Comparison of ENCODE assay signal across 34 cellular contexts in genomic region chr9:130917171-130917960, GRCh38. TPM values are rescaled to one million over a fixed set of nuclear protein-coding genes. Genes with fewer than 3 reads are reported as not detected.
"Had no signal": no experiment of that assay in that cellular context is flagged by ENCODE, and none has a peak within 500 bp of the region (broad histone marks: within the 10 kb centered on the region; RNA-seq: fewer than 3 reads in every experiment).

No MANE protein-coding gene starts in this region.

- H3K4me3 ChIP-seq: adrenal gland, PC-9 had no signal

- H3K36me3 Mint-ChIP-seq: activated CD4-positive, alpha-beta memory T cell treated with anti-CD3 and anti-CD28 coated beads for 36 hours; activated naive CD4-positive, alpha-beta T cell treated with anti-CD3 and anti-CD28 coated beads, Interleukin-2, amount 50 U/mL, for 72 hours; brain had no signal

- H3K27me3 ChIP-seq: adrenal gland had no signal

- H3K4me2 ChIP-seq: PC-9 had no signal

- ATAC-seq: activated naive CD4-positive, alpha-beta T cell treated with anti-CD3 and anti-CD28 coated beads, Interleukin-2, amount 50 U/mL, for 72 hours; activated T-cell treated with anti-CD3 and anti-CD28 coated beads, Interleukin-2, amount 50 U/mL, for 4 hours had no signal

- H3K4me3 Mint-ChIP-seq: activated B cell treated with CpG ODN at 0.5 μM for 24 hours; activated CD4-positive, alpha-beta memory T cell treated with anti-CD3 and anti-CD28 coated beads for 36 hours; activated naive CD4-positive, alpha-beta T cell treated with anti-CD3 and anti-CD28 coated beads for 36 hours; activated T-cell treated with anti-CD3 and anti-CD28 coated beads, Interleukin-2, amount 50 U/mL, for 4 hours; activated T-helper 1 cell treated with anti-CD3 and anti-CD28 coated beads, Interleukin-12 subunit alpha, Interleukin-12 subunit beta, Interleukin-2, Interleukin-4 antibody, amounts not matched to agents 30 ng/mL and 10 ng/mL and 1 ng/mL, durations not matched to agents 14 hours and 24 hours and 36 hours; brain had no signal

- FAIRE-seq: bronchial epithelial cell, RCC 7860 had no signal

- DNase-seq: activated B cell treated with CpG ODN at 0.5 μM for 24 hours; activated CD4-positive, alpha-beta memory T cell treated with anti-CD3 and anti-CD28 coated beads for 36 hours; activated CD4-positive, alpha-beta T cell treated with anti-CD3 and anti-CD28 coated beads for 4 hours; activated CD4-positive, alpha-beta T cell treated with anti-CD3 and anti-CD28 coated beads, Interleukin-2, amount 50 U/mL, for 1 hour; activated CD4-positive, CD25-positive, alpha-beta regulatory T cell treated with anti-CD3 and anti-CD28 coated beads, Interleukin-2, amount 50 U/mL, for 72 hours; activated CD8-positive, alpha-beta memory T cell treated with anti-CD3 and anti-CD28 coated beads, Interleukin-2, amount 50 U/mL, for 4 hours; activated gamma-delta T cell treated with Interleukin-2 at 50 U/mL for 16 hours; activated naive CD4-positive, alpha-beta T cell treated with anti-CD3 and anti-CD28 coated beads for 36 hours; activated T-cell treated with anti-CD3 and anti-CD28 coated beads for 4 hours; activated T-cell treated with anti-CD3 and anti-CD28 coated beads, Interleukin-2, amount 50 U/mL, for 4 hours; adrenal gland; Karpas-422; MM.1S; NCI-H1092; NCI-H1436 treated with DMSO at 0.1 percent for 48 hours; NCI-H1694 treated with DMSO at 0.1 percent for 48 hours; NCI-H2029; NCI-H510A; NCI-H526; NCI-H748 treated with DMSO at 0.1 percent for 48 hours; NK-92 treated with Interleukin-12 subunit alpha and Interleukin-12 subunit beta, amount 100 ng/mL, for 24 hours; PC-9; Right ventricle myocardium superior; SW 1271; T-helper 1 cell; T-helper 2 cell; T-helper 9 cell had no signal

- H3K4me1 ChIP-seq: adrenal gland had no signal

- H2AFZ ChIP-seq: PC-9 had no signal

- H3K27ac Mint-ChIP-seq: activated B cell treated with CpG ODN at 0.5 μM for 24 hours; activated CD4-positive, alpha-beta memory T cell treated with anti-CD3 and anti-CD28 coated beads for 36 hours; activated naive CD4-positive, alpha-beta T cell treated with anti-CD3 and anti-CD28 coated beads for 36 hours; activated naive CD4-positive, alpha-beta T cell treated with anti-CD3 and anti-CD28 coated beads, Interleukin-2, amount 50 U/mL, for 72 hours; activated T-helper 1 cell treated with anti-CD3 and anti-CD28 coated beads, Interleukin-12 subunit alpha, Interleukin-12 subunit beta, Interleukin-2, Interleukin-4 antibody, amounts not matched to agents 30 ng/mL and 10 ng/mL and 1 ng/mL, durations not matched to agents 14 hours and 24 hours and 36 hours had no signal

- H3K36me3 ChIP-seq: adrenal gland had no signal

- H3K4me1 Mint-ChIP-seq: activated B cell treated with CpG ODN at 0.5 μM for 24 hours had no signal

- H3K9me3 Mint-ChIP-seq: activated B cell treated with CpG ODN at 0.5 μM for 24 hours; activated CD4-positive, alpha-beta memory T cell treated with anti-CD3 and anti-CD28 coated beads for 36 hours; activated naive CD4-positive, alpha-beta T cell treated with anti-CD3 and anti-CD28 coated beads for 36 hours; activated naive CD4-positive, alpha-beta T cell treated with anti-CD3 and anti-CD28 coated beads, Interleukin-2, amount 50 U/mL, for 72 hours; activated T-cell treated with anti-CD3 and anti-CD28 coated beads, Interleukin-2, amount 50 U/mL, for 4 hours; activated T-helper 1 cell treated with anti-CD3 and anti-CD28 coated beads, Interleukin-12 subunit alpha, Interleukin-12 subunit beta, Interleukin-2, Interleukin-4 antibody, amounts not matched to agents 30 ng/mL and 10 ng/mL and 1 ng/mL, durations not matched to agents 14 hours and 24 hours and 36 hours had no signal

- H3K9me3 ChIP-seq: adrenal gland had no signal

- H3K27ac ChIP-seq: adrenal gland, PC-9, VCaP had no signal

RNA-seq across cellular contexts. Expression of gene QRFP, which starts 20.8 kb away (rescaled TPM):
- total RNA-seq: activated B cell treated with CpG ODN at 0.5 μM for 24 hours; activated CD4-positive, alpha-beta memory T cell treated with anti-CD3 and anti-CD28 coated beads for 36 hours; activated naive CD4-positive, alpha-beta T cell treated with anti-CD3 and anti-CD28 coated beads for 36 hours; activated naive CD4-positive, alpha-beta T cell treated with anti-CD3 and anti-CD28 coated beads, Interleukin-2, amount 50 U/mL, for 72 hours; activated T-cell treated with anti-CD3 and anti-CD28 coated beads, Interleukin-2, amount 50 U/mL, for 4 hours; activated T-helper 1 cell treated with anti-CD3 and anti-CD28 coated beads, Interleukin-12 subunit alpha, Interleukin-12 subunit beta, Interleukin-2, Interleukin-4 antibody, amounts not matched to agents 30 ng/mL and 10 ng/mL and 1 ng/mL, durations not matched to agents 14 hours and 24 hours and 36 hours; adrenal gland; bronchial epithelial cell; OCI-LY7; PC-9; Right ventricle myocardium superior had no signal
- polyA plus RNA-seq: adrenal gland had no signal

RNA-seq across cellular contexts. Expression of gene FIBCD1, which starts 21.7 kb away (rescaled TPM):
- total RNA-seq: activated B cell treated with CpG ODN at 0.5 μM for 24 hours; activated CD4-positive, alpha-beta memory T cell treated with anti-CD3 and anti-CD28 coated beads for 36 hours; activated naive CD4-positive, alpha-beta T cell treated with anti-CD3 and anti-CD28 coated beads for 36 hours; activated naive CD4-positive, alpha-beta T cell treated with anti-CD3 and anti-CD28 coated beads, Interleukin-2, amount 50 U/mL, for 72 hours; activated T-cell treated with anti-CD3 and anti-CD28 coated beads, Interleukin-2, amount 50 U/mL, for 4 hours; activated T-helper 1 cell treated with anti-CD3 and anti-CD28 coated beads, Interleukin-12 subunit alpha, Interleukin-12 subunit beta, Interleukin-2, Interleukin-4 antibody, amounts not matched to agents 30 ng/mL and 10 ng/mL and 1 ng/mL, durations not matched to agents 14 hours and 24 hours and 36 hours; OCI-LY7 had no signal
